Comparison of ENCODE assay signal across 23 cellular contexts in genomic region chr15:66939451-66940023, GRCh38.
DNase-seq lines count a peak whose midpoint lies in the region; ATAC-seq and TF ChIP-seq lines count a peak whose summit lies in the region.
"Had no signal": no experiment of that assay in that cellular context is flagged by ENCODE, and none has a peak within 500 bp of the region (broad histone marks: within the 10 kb centered on the region; RNA-seq: fewer than 3 reads in every experiment).

No MANE protein-coding gene starts in this region.

- H4K91ac ChIP-seq in IMR-90 (ENCODE audit: insufficient read depth, low read depth, low read length), result no peak overlapping the region

- H3K27ac Mint-ChIP-seq in dendritic cell treated with granulocyte-macrophage colony-stimulating factor and Interleukin-4, amounts not matched to agents 40 ng/mL and 50 ng/mL, for 4 days, result peak overlapping the region; percentile 80
- H3K27ac Mint-ChIP-seq in activated naive CD4-positive, alpha-beta T cell treated with anti-CD3 and anti-CD28 coated beads for 36 hours, result no peak overlapping the region
- H3K27ac Mint-ChIP-seq: B cell, IgD-negative memory B cell had no signal

- H3K27me3 Mint-ChIP-seq in dendritic cell treated with granulocyte-macrophage colony-stimulating factor and Interleukin-4, amounts not matched to agents 40 ng/mL and 50 ng/mL, for 4 days, result peaks cover 13% of the 10 kb centered on the region
- H3K27me3 Mint-ChIP-seq in activated naive CD4-positive, alpha-beta T cell treated with anti-CD3 and anti-CD28 coated beads for 36 hours (ENCODE audit: low read depth), result peaks cover 3% of the 10 kb centered on the region

- POLR2A ChIA-PET in IMR-90 (lab: Charles Lee; ENCODE audit: unreplicated experiment), result no interaction called here

- ATAC-seq in IMR-90 (ENCODE audit: low read depth) (no peak), right lobe of liver (no peak), lower lobe of right lung (no peak)

- H3K79me1 ChIP-seq in IMR-90 (ENCODE audit: low read depth in 1 of 2, low read length in 2 of 2), result no peaks in the 10 kb centered on the region

- TF ChIP-seq CTCF in IMR-90 (conservative IDR thresholded peaks at IDR 0.05; ENCODE audit: low read depth, low read length) (no peak), osteoblast (IDR thresholded peaks at IDR 0.05; ENCODE audit: extremely low read depth, low read depth, low read length) (no peak), right lobe of liver (IDR thresholded peaks at IDR 0.05) (no peak), lower lobe of right lung (IDR thresholded peaks at IDR 0.05) (no peak)

- no peak overlapping the region for H2BK20ac ChIP-seq in IMR-90 (ENCODE audit: low read depth, low read length)

- H3K9me3 ChIP-seq in BLaER1 (peaks cover 17% of the 10 kb centered on the region), IMR-90 (ENCODE audit: control insufficient read depth, insufficient read depth, low read length) (peaks cover 2% of the 10 kb centered on the region; the same call in 1 of the 2 replicates), osteoblast (ENCODE audit: low read depth, low read length) (no peaks in the 10 kb centered on the region), right lobe of liver (no peaks in the 10 kb centered on the region), lower lobe of right lung (no peaks in the 10 kb centered on the region)
- H3K9me3 ChIP-seq: Caco-2, SK-N-SH had no signal

- H3K36me3 ChIP-seq in BLaER1 (no peaks in the 10 kb centered on the region), IMR-90 (ENCODE audit: control insufficient read depth, insufficient read depth, low read length) (no peaks in the 10 kb centered on the region), osteoblast (ENCODE audit: insufficient read depth, low read length) (no peaks in the 10 kb centered on the region), right lobe of liver (no peaks in the 10 kb centered on the region), lower lobe of right lung (no peaks in the 10 kb centered on the region)

- no TSS peak for BruUV-seq in IMR-90 (replicated peaks; lab: Mats Ljungman, UMichigan)

- H3K4ac ChIP-seq in IMR-90 (ENCODE audit: low read depth, low read length), result no peak overlapping the region

- no peak overlapping the region for H3K18ac ChIP-seq in IMR-90 (ENCODE audit: low read depth, low read length)

- H3K9ac ChIP-seq in BLaER1 (no peak overlapping the region), IMR-90 (ENCODE audit: low read depth, low read length) (no peak overlapping the region)
- H3K9ac ChIP-seq: SK-N-SH had no signal

- no peak overlapping the region for H4K8ac ChIP-seq in IMR-90 (ENCODE audit: low read depth in 2 of 2, low read length in 2 of 2)

- no peak for TF ChIP-seq RAD21 in IMR-90 (IDR thresholded peaks at IDR 0.05; ENCODE audit: low read length)

- no peak overlapping the region for H2AFZ ChIP-seq in IMR-90 (replicated peaks; ENCODE audit: low read length, poor library complexity)
- H2AFZ ChIP-seq in osteoblast (ENCODE audit: low read length), result no peak overlapping the region

- CTCF ChIA-PET in IMR-90 (lab: Yijun Ruan, JAX), result no interaction called here
- CTCF ChIA-PET in activated naive CD4-positive, alpha-beta T cell treated with anti-CD3 and anti-CD28 coated beads for 36 hours (lab: Charles Lee), result interaction anchor here (1.5 kb wide), 1 partner anchor 18 kb away, joined by 3 read pairs; no protein-coding TSS in a partner anchor

- intact Hi-C loops in IMR-90 (cut with micrococcal nuclease) (loop anchor here (10.0 kb wide), 1 partner anchor 205 kb away; no protein-coding TSS in a partner anchor), right lobe of liver (cut with DNase I) (loop anchor here in 1 of 2 donors (10.0 kb wide), 1 partner anchor 365 kb away; no protein-coding TSS in a partner anchor), lower lobe of right lung (cut with DNase I) (loop anchor here (10.0 kb wide), 1 partner anchor 365 kb away; no protein-coding TSS in a partner anchor)
- intact Hi-C loops in dendritic cell treated with granulocyte-macrophage colony-stimulating factor and Interleukin-4, amounts not matched to agents 40 ng/mL and 50 ng/mL, for 4 days (cut with micrococcal nuclease), result loop anchor here (5.0 to 10.0 kb wide), 3 partner anchors 32 to 895 kb away; no protein-coding TSS in a partner anchor
- intact Hi-C loops in activated naive CD4-positive, alpha-beta T cell treated with anti-CD3 and anti-CD28 coated beads for 36 hours (cut with micrococcal nuclease), result no loop called here

- no peaks in the 10 kb centered on the region for H3K36me3 Mint-ChIP-seq in dendritic cell treated with granulocyte-macrophage colony-stimulating factor and Interleukin-4, amounts not matched to agents 40 ng/mL and 50 ng/mL, for 4 days (ENCODE audit: low read depth)
- H3K36me3 Mint-ChIP-seq in activated naive CD4-positive, alpha-beta T cell treated with anti-CD3 and anti-CD28 coated beads for 36 hours (ENCODE audit: low read depth), result no peaks in the 10 kb centered on the region
- H3K36me3 Mint-ChIP-seq: CD4-positive, alpha-beta memory T cell; IgD-negative memory B cell had no signal

- no peak overlapping the region for H2BK5ac ChIP-seq in IMR-90 (ENCODE audit: low read depth, low read length, poor library complexity, severe bottlenecking)

- DNase-seq in IMR-90, result no peak
- peak; percentile 30 for DNase-seq in osteoblast (ENCODE audit: insufficient read length, low spot score, missing footprints)
- no peak for DNase-seq in NCI-H2171 treated with DMSO at 0.1 percent for 48 hours (lab: John Stamatoyannopoulos, UW)
- no peak for DNase-seq in activated naive CD4-positive, alpha-beta T cell treated with anti-CD3 and anti-CD28 coated beads for 36 hours
- DNase-seq in right lobe of liver, result no peak
- DNase-seq in lower lobe of right lung, result no peak
- DNase-seq: CD4-positive, alpha-beta memory T cell; DMS 273 treated with DMSO at 0.1 percent for 48 hours; DND-41; NCI-H1105 treated with DMSO at 0.1 percent for 48 hours; NCI-H2029 treated with DMSO at 0.1 percent for 48 hours; NCI-H345; NCI-H524; NCI-H774; SIG-M5; SK-N-SH had no signal

- H3K4me1 Mint-ChIP-seq in dendritic cell treated with granulocyte-macrophage colony-stimulating factor and Interleukin-4, amounts not matched to agents 40 ng/mL and 50 ng/mL, for 4 days (ENCODE audit: low read depth), result peaks cover 54% of the 10 kb centered on the region
- H3K4me1 Mint-ChIP-seq in activated naive CD4-positive, alpha-beta T cell treated with anti-CD3 and anti-CD28 coated beads for 36 hours (ENCODE audit: low read depth), result peaks cover 10% of the 10 kb centered on the region
- H3K4me1 Mint-ChIP-seq: B cell had no signal

- WGBS in IMR-90 (ENCODE audit: extremely low coverage in 2 of 2, insufficient read length in 1 of 2), 2 experiments, result 100% methylated on average over 3 of the region's 8 CpGs; no CpG with 5 or more reads in 1 of the 2 experiments
- 95% methylated on average over 4 of the region's 8 CpGs for WGBS in right lobe of liver (ENCODE audit: insufficient coverage, low coverage, low lambda C conversion rate, missing lambda C conversion rate)

- H3K56ac ChIP-seq in IMR-90 (ENCODE audit: extremely low read depth, insufficient read depth, low read length), result no peak overlapping the region

- H3K9me3 Mint-ChIP-seq in dendritic cell treated with granulocyte-macrophage colony-stimulating factor and Interleukin-4, amounts not matched to agents 40 ng/mL and 50 ng/mL, for 4 days, result peaks cover 3% of the 10 kb centered on the region
- H3K9me3 Mint-ChIP-seq in activated naive CD4-positive, alpha-beta T cell treated with anti-CD3 and anti-CD28 coated beads for 36 hours, result peaks cover 8% of the 10 kb centered on the region

- H3K4me2 ChIP-seq in BLaER1 (peak overlapping the region; percentile 62), IMR-90 (ENCODE audit: low read depth, low read length) (no peak overlapping the region), osteoblast (ENCODE audit: insufficient read depth, low read length) (no peak overlapping the region)
- H3K4me2 ChIP-seq: SK-N-SH had no signal

- H2BK15ac ChIP-seq in IMR-90 (ENCODE audit: low read depth, low read length), result no peak overlapping the region

- H3K14ac ChIP-seq in IMR-90 (replicated peaks; ENCODE audit: low read depth, low read length), result no peak overlapping the region

- H4K20me1 ChIP-seq in BLaER1 (no peaks in the 10 kb centered on the region), IMR-90 (ENCODE audit: insufficient read depth, low read length) (no peaks in the 10 kb centered on the region), osteoblast (ENCODE audit: insufficient read depth, low read length) (no peaks in the 10 kb centered on the region)

- no peak overlapping the region for H4K5ac ChIP-seq in IMR-90 (ENCODE audit: low read depth, low read length)

- in situ Hi-C loops in IMR-90 (cut with MboI; ENCODE audit: low sequenced_read_pairs), result loop anchor here (5.0 to 10.0 kb wide), 2 partner anchors 255 to 898 kb away; no protein-coding TSS in a partner anchor

- H3K23ac ChIP-seq in IMR-90 (ENCODE audit: low read depth, low read length), result no peak overlapping the region

- no peak overlapping the region for H2BK120ac ChIP-seq in IMR-90 (ENCODE audit: low read depth, low read length)

- no peak overlapping the region for H2AK9ac ChIP-seq in IMR-90 (replicated peaks; ENCODE audit: low read depth, low read length, poor library complexity)

- H3K4me1 ChIP-seq in BLaER1 (peaks cover 45% of the 10 kb centered on the region), IMR-90 (ENCODE audit: control insufficient read depth, insufficient read depth, low read length) (peaks cover 13% of the 10 kb centered on the region; the same call in 1 of the 2 replicates), osteoblast (ENCODE audit: insufficient read depth, low read length) (peaks cover 19% of the 10 kb centered on the region), right lobe of liver (no peaks in the 10 kb centered on the region), lower lobe of right lung (peaks cover 27% of the 10 kb centered on the region)

- TF ChIP-seq POLR2A in IMR-90 (IDR thresholded peaks at IDR 0.05; ENCODE audit: low read depth, low read length) (no peak), right lobe of liver (IDR thresholded peaks at IDR 0.05) (no peak)

- no peaks in the 10 kb centered on the region for H3K27me3 ChIP-seq in BLaER1
- H3K27me3 ChIP-seq in IMR-90 (ENCODE audit: control insufficient read depth, insufficient read depth, low read length), result no peaks in the 10 kb centered on the region
- no peaks in the 10 kb centered on the region for H3K27me3 ChIP-seq in osteoblast (ENCODE audit: insufficient read depth, low read length)
- H3K27me3 ChIP-seq in right lobe of liver, result no peaks in the 10 kb centered on the region
- H3K27me3 ChIP-seq in lower lobe of right lung (ENCODE audit: low read depth), result no peaks in the 10 kb centered on the region

- H3K4me3 Mint-ChIP-seq in dendritic cell treated with granulocyte-macrophage colony-stimulating factor and Interleukin-4, amounts not matched to agents 40 ng/mL and 50 ng/mL, for 4 days, result no peak overlapping the region
- H3K4me3 Mint-ChIP-seq in activated naive CD4-positive, alpha-beta T cell treated with anti-CD3 and anti-CD28 coated beads for 36 hours, result no peak overlapping the region
- H3K4me3 Mint-ChIP-seq: B cell; CD4-positive, alpha-beta memory T cell; IgD-negative memory B cell had no signal

- 0 out of 2 replicates have a peak overlapping the region, but pooled peaks have one; percentile 9 for H2AK5ac ChIP-seq in IMR-90 (ENCODE audit: low read depth, low read length)

- dilution Hi-C loops in IMR-90 (cut with HindIII; ENCODE audit: low sequenced_read_pairs, unreplicated experiment), result no loop called here

- H3K9me1 ChIP-seq in IMR-90 (ENCODE audit: insufficient read depth, low read length), result peaks cover 3% of the 10 kb centered on the region; the same call in 1 of the 2 replicates

- no peaks in the 10 kb centered on the region for H3K79me2 ChIP-seq in osteoblast (ENCODE audit: insufficient read depth, low read length)

- no peak overlapping the region for H3K27ac ChIP-seq in BLaER1
- H3K27ac ChIP-seq in IMR-90 (ENCODE audit: insufficient read depth, low read length), result no peak overlapping the region
- H3K27ac ChIP-seq in osteoblast (ENCODE audit: low read depth, low read length), result no peak overlapping the region
- no peak overlapping the region for H3K27ac ChIP-seq in right lobe of liver
- no peak overlapping the region for H3K27ac ChIP-seq in lower lobe of right lung

- H3K4me3 ChIP-seq in BLaER1 (no peak overlapping the region), IMR-90 (ENCODE audit: insufficient read depth, low read depth, low read length) (no peak overlapping the region), osteoblast (ENCODE audit: insufficient read depth, low read length) (no peak overlapping the region), right lobe of liver (no peak overlapping the region), lower lobe of right lung (no peak overlapping the region)
- H3K4me3 ChIP-seq: A549, GM12878 had no signal
